13 cellular contexts compared by ENCODE assay signal in the genomic region with DNA sequence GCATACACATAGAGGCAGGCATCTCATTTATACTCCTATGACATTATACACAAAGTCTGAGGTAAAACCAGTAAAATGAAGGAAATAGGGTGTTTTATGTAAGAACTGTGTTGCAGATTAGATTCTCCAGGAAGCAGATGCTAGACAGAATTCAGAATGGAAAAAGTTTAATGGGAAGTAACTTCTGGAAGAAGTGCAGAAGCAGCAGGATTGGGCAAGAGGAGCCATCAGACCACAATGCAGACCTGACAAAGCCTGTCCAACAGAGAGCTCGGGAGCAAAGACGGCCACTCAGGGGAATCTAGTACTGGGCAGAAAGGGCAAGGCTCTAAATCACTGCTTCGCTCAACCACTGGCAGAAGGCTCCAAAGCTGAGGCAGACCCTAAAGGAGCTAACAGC. TPM values are rescaled to one million over a fixed set of nuclear protein-coding genes. Genes with fewer than 3 reads are reported as not detected.
DNase-seq lines count a peak whose midpoint lies in the region; ATAC-seq and TF ChIP-seq lines count a peak whose summit lies in the region.
"Had no signal": no experiment of that assay in that cellular context is flagged by ENCODE, and none has a peak within 500 bp of the region (broad histone marks: within the 10 kb centered on the region; RNA-seq: fewer than 3 reads in every experiment).

No MANE protein-coding gene starts in this region.

- H3K4me1 Mint-ChIP-seq in dendritic cell treated with granulocyte-macrophage colony-stimulating factor and Interleukin-4, amounts not matched to agents 40 ng/mL and 50 ng/mL, for 4 days (ENCODE audit: low read depth): peaks cover 20% of the 10 kb centered on the region
- H3K4me1 Mint-ChIP-seq in GM23338: peaks cover 7% of the 10 kb centered on the region; the same call in 2 of the 3 replicates

- peak; percentile 87 for ATAC-seq in sciatic nerve
- no peak for ATAC-seq in GM23338
- no peak for ATAC-seq in HG03442 (IDR thresholded peaks at IDR 0.05; ENCODE audit: unreplicated experiment)
- ATAC-seq: activated naive CD4-positive, alpha-beta T cell treated with anti-CD3 and anti-CD28 coated beads, Interleukin-2, amount 50 U/mL, for 72 hours had no signal

- H3K27me3 Mint-ChIP-seq in dendritic cell treated with granulocyte-macrophage colony-stimulating factor and Interleukin-4, amounts not matched to agents 40 ng/mL and 50 ng/mL, for 4 days: no peaks in the 10 kb centered on the region
- peaks cover 2% of the 10 kb centered on the region for H3K27me3 Mint-ChIP-seq in GM23338 (ENCODE audit: insufficient read depth, low read depth, poor library complexity)
- H3K27me3 Mint-ChIP-seq: activated B cell treated with CpG ODN at 0.5 μM for 24 hours, B cell, type B pancreatic cell had no signal

- peak overlapping the region; percentile 49 for H3K27ac Mint-ChIP-seq in dendritic cell treated with granulocyte-macrophage colony-stimulating factor and Interleukin-4, amounts not matched to agents 40 ng/mL and 50 ng/mL, for 4 days
- no peak overlapping the region for H3K27ac Mint-ChIP-seq in GM23338
- H3K27ac Mint-ChIP-seq: activated B cell treated with CpG ODN at 0.5 μM for 24 hours; activated naive CD4-positive, alpha-beta T cell treated with anti-CD3 and anti-CD28 coated beads, Interleukin-2, amount 50 U/mL, for 72 hours; B cell; type B pancreatic cell had no signal

- no peak overlapping the region for H3K4me3 Mint-ChIP-seq in dendritic cell treated with granulocyte-macrophage colony-stimulating factor and Interleukin-4, amounts not matched to agents 40 ng/mL and 50 ng/mL, for 4 days
- no peak overlapping the region for H3K4me3 Mint-ChIP-seq in GM23338
- H3K4me3 Mint-ChIP-seq: activated B cell treated with CpG ODN at 0.5 μM for 24 hours, B cell, type B pancreatic cell had no signal

- no peaks in the 10 kb centered on the region; the same call in 1 of the 2 replicates for H3F3A ChIP-seq in GM23338 (replicated peaks; ENCODE audit: low read depth)

- intact Hi-C loops in dendritic cell treated with granulocyte-macrophage colony-stimulating factor and Interleukin-4, amounts not matched to agents 40 ng/mL and 50 ng/mL, for 4 days (cut with micrococcal nuclease): no loop called here
- intact Hi-C loops in sciatic nerve (cut with DNase I): no loop called here

- H4K20me1 ChIP-seq in GM23338 (replicated peaks; ENCODE audit: insufficient read depth): peaks cover 13% of the 10 kb centered on the region

- no peak overlapping the region for H2AFZ ChIP-seq in GM23338

- H3K27me3 ChIP-seq in GM23338 (ENCODE audit: insufficient read depth): no peaks in the 10 kb centered on the region

- peaks cover 62% of the 10 kb centered on the region for H3K79me2 ChIP-seq in GM23338 (replicated peaks; ENCODE audit: insufficient read depth)

- DNase-seq in GF-D8 (lab: John Stamatoyannopoulos, UW): peak; percentile 82
- peak; percentile 29 for DNase-seq in left kidney (ENCODE audit: low read depth, low spot score)
- peak; percentile 66 for DNase-seq in sciatic nerve (ENCODE audit: low spot score)
- no peak for DNase-seq in effector CD4-positive, alpha-beta T cell
- no peak for DNase-seq in GM23338 (ENCODE audit: low spot score)
- DNase-seq in NCI-H2171 treated with DMSO at 0.1 percent for 48 hours (lab: John Stamatoyannopoulos, UW): no peak
- DNase-seq: activated B cell treated with CpG ODN at 0.5 μM for 24 hours, DMS153 had no signal

- H3K36me3 Mint-ChIP-seq in dendritic cell treated with granulocyte-macrophage colony-stimulating factor and Interleukin-4, amounts not matched to agents 40 ng/mL and 50 ng/mL, for 4 days (ENCODE audit: low read depth): peaks cover 40% of the 10 kb centered on the region
- peaks cover 13% of the 10 kb centered on the region for H3K36me3 Mint-ChIP-seq in GM23338 (ENCODE audit: low read depth)
- H3K36me3 Mint-ChIP-seq: activated naive CD4-positive, alpha-beta T cell treated with anti-CD3 and anti-CD28 coated beads, Interleukin-2, amount 50 U/mL, for 72 hours had no signal

- H3K36me3 ChIP-seq in GM23338 (ENCODE audit: insufficient read depth): peaks cover 13% of the 10 kb centered on the region

- no peak overlapping the region for H3K4me2 ChIP-seq in GM23338

- no peak for TF ChIP-seq CTCF in GM23338 (conservative IDR thresholded peaks at IDR 0.05; ENCODE audit: low read depth in 2 of 2)

- no peaks in the 10 kb centered on the region for H3K9me3 Mint-ChIP-seq in dendritic cell treated with granulocyte-macrophage colony-stimulating factor and Interleukin-4, amounts not matched to agents 40 ng/mL and 50 ng/mL, for 4 days
- H3K9me3 Mint-ChIP-seq in GM23338: no peaks in the 10 kb centered on the region
- H3K9me3 Mint-ChIP-seq: activated B cell treated with CpG ODN at 0.5 μM for 24 hours; activated naive CD4-positive, alpha-beta T cell treated with anti-CD3 and anti-CD28 coated beads, Interleukin-2, amount 50 U/mL, for 72 hours; type B pancreatic cell had no signal

- no peaks in the 10 kb centered on the region for H3K4me1 ChIP-seq in GM23338 (ENCODE audit: insufficient read depth)

- H3K9me2 ChIP-seq in GM23338 (ENCODE audit: insufficient read depth): no peaks in the 10 kb centered on the region

- H3K4me3 ChIP-seq in GM23338: no peak overlapping the region

- H3K27ac ChIP-seq in GM23338 (ENCODE audit: low read depth): no peak overlapping the region

TF ChIP-seq in GM23338, 12 proteins besides CTCF, POLR2A, EP300 and RAD21 (continues in another document):
- TF ChIP-seq POLR2AphosphoS5 (IDR thresholded peaks at IDR 0.05; ENCODE audit: low read depth) (no peak), CREB1 (CRISPR knock-in tag; IDR thresholded peaks at IDR 0.05; ENCODE audit: low read depth) (no peak), REST (IDR thresholded peaks at IDR 0.05; ENCODE audit: unreplicated experiment) (no peak)

RNA-seq across cellular contexts. Expression of gene FBXO42, which starts 33.7 kb away (rescaled TPM):
- total RNA-seq in sciatic nerve: 27.3 TPM
- 18.1 and 20.7 TPM in 2 replicates for total RNA-seq in GM23338 (2014; rRNA removed; shearing (Covaris generic))
- polyA plus RNA-seq in GM23338 (2016; fragmentation: Nextera tagmentation; extraction: Ambion mirVana): 5.2 and 6.0 TPM in 2 replicates

RNA-seq across cellular contexts. Expression of gene SZRD1, which starts 48.5 kb away (rescaled TPM):
- 99.4 TPM for total RNA-seq in sciatic nerve
- 70.9 and 73.9 TPM in 2 replicates for total RNA-seq in GM23338 (2014; rRNA removed; shearing (Covaris generic))
- polyA plus RNA-seq in GM23338 (2016; fragmentation: Nextera tagmentation; extraction: Ambion mirVana): 32.5 and 33.6 TPM in 2 replicates

Comparison
In these comparisons a context has a peak if more than half of its experiments do, and no peak if none do; other contexts are left out.
1. DNase-seq: peak in GF-D8 (single experiment), left kidney (single experiment) and sciatic nerve (single experiment); none in effector CD4-positive, alpha-beta T cell (single experiment), GM23338 (single experiment) and NCI-H2171 treated with DMSO at 0.1 percent for 48 hours (single experiment).